7 cellular contexts compared by ENCODE assay signal in the genomic region with DNA sequence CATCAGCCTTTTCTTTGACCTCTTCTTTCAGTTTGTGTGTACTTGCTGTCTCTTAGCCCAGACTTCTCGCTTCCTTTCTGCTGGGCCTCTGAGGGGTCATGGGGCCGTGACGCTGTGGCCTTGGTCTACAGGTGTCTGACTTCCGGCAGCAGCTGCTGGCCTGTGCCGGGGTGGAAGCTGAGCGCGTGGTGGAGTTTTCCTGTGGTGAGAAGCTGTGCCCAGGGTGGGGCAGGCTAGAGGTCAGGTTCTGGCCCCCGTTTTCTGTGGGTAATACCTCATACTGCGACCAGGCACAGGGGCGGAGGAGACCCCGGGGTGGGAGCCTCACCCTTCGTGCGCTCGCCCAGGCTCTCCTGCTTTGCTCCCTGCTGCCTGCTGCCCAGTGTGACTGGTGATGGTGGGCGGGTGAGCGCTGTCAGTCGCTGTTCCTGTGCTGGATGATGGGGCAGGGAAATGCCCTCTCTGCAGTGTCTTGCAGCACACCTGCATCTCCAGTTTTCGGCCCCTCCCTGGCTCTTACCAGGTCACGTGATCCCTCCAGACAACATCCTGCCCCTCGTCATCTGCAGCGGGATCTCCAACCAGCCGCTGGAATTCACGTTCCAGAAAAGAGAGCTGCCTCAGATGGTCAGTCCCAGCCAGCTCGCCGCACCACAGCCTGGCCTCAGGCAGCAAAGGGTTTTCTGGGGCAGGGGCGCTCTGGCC. TPM values are rescaled to one million over a fixed set of nuclear protein-coding genes. Genes with fewer than 3 reads are reported as not detected.
A peak's percentile ranks its signal among the peaks of the same experiment; 100 is the strongest.
DNase-seq lines count a peak whose midpoint lies in the region; ATAC-seq, FAIRE-seq and TF ChIP-seq lines count a peak whose summit lies in the region.
"Not testable (repeated sequence)": the region's sequence is repeated elsewhere in the genome, so short reads cannot be mapped to it uniquely, and the experiment has no call there.

No MANE protein-coding gene starts in this region.

- 93% methylated on average over 20 of the region's 26 CpGs for WGBS in GM12878 (ENCODE audit: insufficient coverage, insufficient replicate concordance, low lambda C conversion rate, missing lambda C conversion rate)

- peak; percentile 63 for DNase-seq in NCI-H510A (lab: John Stamatoyannopoulos, UW)
- DNase-seq in GM12878 (ENCODE audit: low read depth, low spot score), result peak; percentile 49
- DNase-seq in myocyte (ENCODE audit: low read depth), result peak; percentile 33

- intact Hi-C loops in GM12878 (cut with micrococcal nuclease; ENCODE audit: unreplicated experiment), result not testable (repeated sequence)

- H3K9ac ChIP-seq in GM12878 (ENCODE audit: control insufficient read depth, insufficient read depth, low read length), result not testable (repeated sequence)

- not testable (repeated sequence) for H3K79me2 ChIP-seq in GM12878 (ENCODE audit: control insufficient read depth, insufficient read depth, low read length)

- not testable (repeated sequence) for H3K4me3 ChIP-seq in GM12878

- not testable (repeated sequence) for H3K27ac ChIP-seq in GM12878 (ENCODE audit: control insufficient read depth, insufficient read depth)

- H3K9me3 ChIP-seq in GM12878 (replicated peaks; ENCODE audit: control insufficient read depth, insufficient read depth, low read length), result not testable (repeated sequence)

- H3K4me2 ChIP-seq in GM12878 (ENCODE audit: control insufficient read depth, insufficient read depth), result not testable (repeated sequence)

- TF ChIP-seq EP300 in GM12878 (IDR thresholded peaks at IDR 0.05; ENCODE audit: borderline replicate concordance in 1 of 2, control insufficient read depth in 1 of 2, low read depth in 2 of 2, low read length in 2 of 2), result not testable (repeated sequence)

- POLR2A ChIA-PET in GM12878 (lab: Charles Lee), result not testable (repeated sequence)

- not testable (repeated sequence) for H4K20me1 ChIP-seq in GM12878 (ENCODE audit: control insufficient read depth, insufficient read depth)

- H2AFZ ChIP-seq in GM12878 (ENCODE audit: control insufficient read depth, low read depth, low read length), result peak overlapping the region; percentile 23

- H3K36me3 ChIP-seq in GM12878 (ENCODE audit: control insufficient read depth in 2 of 2, insufficient read depth in 2 of 2, low read length in 1 of 2), result not testable (repeated sequence)

- BruUV-seq in GM12878 (replicated peaks; lab: Mats Ljungman, UMichigan), result not testable (repeated sequence)

- not testable (repeated sequence) for TF ChIP-seq POLR2A in GM12878 (IDR thresholded peaks at IDR 0.05; ENCODE audit: low read depth, low read length)

- TF ChIP-seq CTCF in GM12878 (IDR thresholded peaks at IDR 0.05 in 2 of 3, conservative IDR thresholded peaks at IDR 0.05 in 1 of 3; ENCODE audit: control insufficient read depth in 2 of 3, extremely low read depth in 1 of 3, insufficient read depth in 1 of 3, low read depth in 3 of 3, low read length in 3 of 3), result not testable (repeated sequence)

- ATAC-seq in GM18520 (IDR thresholded peaks at IDR 0.05; ENCODE audit: unreplicated experiment) (peak; percentile 68), GM21423 (IDR thresholded peaks at IDR 0.05; ENCODE audit: unreplicated experiment) (peak; percentile 55), HG02571 (IDR thresholded peaks at IDR 0.05; ENCODE audit: unreplicated experiment) (peak; percentile 79), HG03175 (IDR thresholded peaks at IDR 0.05; ENCODE audit: unreplicated experiment) (peak; percentile 92), GM12878 (peak; percentile 98)

- SMC1A ChIA-PET in GM12878 (lab: Charles Lee; ENCODE audit: uncharacterized antibody, unreplicated experiment), result not testable (repeated sequence)

- RAD21 ChIA-PET in GM12878 (lab: Charles Lee; ENCODE audit: unreplicated experiment), result not testable (repeated sequence)

- in situ Hi-C loops in GM12878 (cut with MboI), result not testable (repeated sequence)

- H3K4me1 ChIP-seq in GM12878 (ENCODE audit: control insufficient read depth, insufficient read depth, low read length), result not testable (repeated sequence)

- TF ChIP-seq RAD21 in GM12878 (IDR thresholded peaks at IDR 0.05; ENCODE audit: insufficient read depth, low read depth, low read length), result not testable (repeated sequence)

- CTCF ChIA-PET in GM12878 (lab: Yijun Ruan, JAX), result interaction anchor here (0.6 kb wide), 1 partner anchor 251 kb away, joined by 3 read pairs; no protein-coding TSS in a partner anchor

- not testable (repeated sequence) for FAIRE-seq in GM12878 (lab: Jason Lieb, UNC)

- H3K27me3 ChIP-seq in GM12878 (replicated peaks in 1 of 2; ENCODE audit: control insufficient read depth in 2 of 2, insufficient read depth in 2 of 2, low read length in 1 of 2), result not testable (repeated sequence)

TF ChIP-seq in GM12878, 131 proteins besides CTCF, POLR2A, EP300 and RAD21 (continues in another document):
- TF ChIP-seq TCF12 (IDR thresholded peaks at IDR 0.05; ENCODE audit: low read depth, low read length), result peak; percentile 52; the same call in 1 of the 2 replicates
- peak; percentile 39; the same call in 1 of the 2 replicates for TF ChIP-seq NBN (IDR thresholded peaks at IDR 0.05)
- TF ChIP-seq SPI1 (IDR thresholded peaks at IDR 0.05; ENCODE audit: borderline replicate concordance, insufficient read depth, low read depth, low read length), result peak; percentile 30; the same call in 1 of the 2 replicates
- TF ChIP-seq, protein P1, sequence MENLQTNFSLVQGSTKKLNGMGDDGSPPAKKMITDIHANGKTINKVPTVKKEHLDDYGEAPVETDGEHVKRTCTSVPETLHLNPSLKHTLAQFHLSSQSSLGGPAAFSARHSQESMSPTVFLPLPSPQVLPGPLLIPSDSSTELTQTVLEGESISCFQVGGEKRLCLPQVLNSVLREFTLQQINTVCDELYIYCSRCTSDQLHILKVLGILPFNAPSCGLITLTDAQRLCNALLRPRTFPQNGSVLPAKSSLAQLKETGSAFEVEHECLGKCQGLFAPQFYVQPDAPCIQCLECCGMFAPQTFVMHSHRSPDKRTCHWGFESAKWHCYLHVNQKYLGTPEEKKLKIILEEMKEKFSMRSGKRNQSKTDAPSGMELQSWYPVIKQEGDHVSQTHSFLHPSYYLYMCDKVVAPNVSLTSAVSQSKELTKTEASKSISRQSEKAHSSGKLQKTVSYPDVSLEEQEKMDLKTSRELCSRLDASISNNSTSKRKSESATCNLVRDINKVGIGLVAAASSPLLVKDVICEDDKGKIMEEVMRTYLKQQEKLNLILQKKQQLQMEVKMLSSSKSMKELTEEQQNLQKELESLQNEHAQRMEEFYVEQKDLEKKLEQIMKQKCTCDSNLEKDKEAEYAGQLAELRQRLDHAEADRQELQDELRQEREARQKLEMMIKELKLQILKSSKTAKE (IDR thresholded peaks at IDR 0.05; ENCODE audit: low read depth, poor library complexity, severe bottlenecking), result peak; percentile 25
- TF ChIP-seq, protein P2, sequence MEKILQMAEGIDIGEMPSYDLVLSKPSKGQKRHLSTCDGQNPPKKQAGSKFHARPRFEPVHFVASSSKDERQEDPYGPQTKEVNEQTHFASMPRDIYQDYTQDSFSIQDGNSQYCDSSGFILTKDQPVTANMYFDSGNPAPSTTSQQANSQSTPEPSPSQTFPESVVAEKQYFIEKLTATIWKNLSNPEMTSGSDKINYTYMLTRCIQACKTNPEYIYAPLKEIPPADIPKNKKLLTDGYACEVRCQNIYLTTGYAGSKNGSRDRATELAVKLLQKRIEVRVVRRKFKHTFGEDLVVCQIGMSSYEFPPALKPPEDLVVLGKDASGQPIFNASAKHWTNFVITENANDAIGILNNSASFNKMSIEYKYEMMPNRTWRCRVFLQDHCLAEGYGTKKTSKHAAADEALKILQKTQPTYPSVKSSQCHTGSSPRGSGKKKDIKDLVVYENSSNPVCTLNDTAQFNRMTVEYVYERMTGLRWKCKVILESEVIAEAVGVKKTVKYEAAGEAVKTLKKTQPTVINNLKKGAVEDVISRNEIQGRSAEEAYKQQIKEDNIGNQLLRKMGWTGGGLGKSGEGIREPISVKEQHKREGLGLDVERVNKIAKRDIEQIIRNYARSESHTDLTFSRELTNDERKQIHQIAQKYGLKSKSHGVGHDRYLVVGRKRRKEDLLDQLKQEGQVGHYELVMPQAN (conservative IDR thresholded peaks at IDR 0.05), result peak; percentile 44; the same call in 1 of the 2 replicates
- peak; percentile 61; the same call in 1 of the 2 replicates for TF ChIP-seq GATAD2B (conservative IDR thresholded peaks at IDR 0.05; ENCODE audit: low read depth)
- TF ChIP-seq IKZF1 (conservative IDR thresholded peaks at IDR 0.05), result 0 out of 2 replicates have a peak, but pooled peaks have one; percentile 31
- TF ChIP-seq HDGF (IDR thresholded peaks at IDR 0.05), result peak; percentile 73; the same call in 1 of the 2 replicates

RNA-seq across cellular contexts. Expression of a gene that starts 27.0 kb away (rescaled TPM):
- total RNA-seq in GM12878 (2013; cell fraction: nucleolus; rRNA removed), result 187 and 199 TPM in 2 replicates
- total RNA-seq in GM12878 (2014; rRNA removed), result 42.0 and 53.6 TPM in 2 replicates
- 27.0 and 31.6 TPM in 2 replicates for total RNA-seq in GM12878 (2014; rRNA removed; fragmentation: Illumina TruSeq; extraction: Trizol)
- total RNA-seq in GM12878 (2021), result 79.3 and 94.2 TPM in 2 replicates
- polyA plus RNA-seq in GM12878 (2011; ENCODE audit: low read depth), result 43.4 TPM
- 27.9 and 38.9 TPM in 2 replicates for polyA plus RNA-seq in GM12878 (2011; rRNA removed)
- polyA plus RNA-seq in GM12878 (2011; cell fraction: cytosol; rRNA removed), result 25.3 and 37.5 TPM in 2 replicates
- polyA plus RNA-seq in GM12878 (2011; cell fraction: nucleus; rRNA removed), result 280 and 327 TPM in 2 replicates
- polyA plus RNA-seq in GM12878 (2012), result 46.8 and 56.7 TPM in 2 replicates
- polyA plus RNA-seq in GM12878 (2014; fragmentation: Illumina TruSeq; extraction: Trizol), result 17.8 and 31.9 TPM in 2 replicates
- 1 to 10 TPM; 3.8 to 4.8 TPM for polyA plus RNA-seq in GM12878 (2014; fragmentation: Nextera tagmentation; extraction: Ambion mirVana)
- 58.7 and 66.2 TPM in 2 replicates for polyA plus RNA-seq in GM12878 (2014; rRNA removed)
- polyA plus RNA-seq in GM12878 (2016; fragmentation: Nextera tagmentation; extraction: Ambion mirVana), result 10 to 100 TPM; 56.5 to 62.5 TPM
- polyA minus RNA-seq in GM12878 (2011; rRNA and poly(A)+ RNA removed), result 45.4 and 50.4 TPM in 2 replicates
- 15.4 and 20.2 TPM in 2 replicates for polyA minus RNA-seq in GM12878 (2011; cell fraction: cytosol; rRNA and poly(A)+ RNA removed)
- 86.9 and 156 TPM in 2 replicates for polyA minus RNA-seq in GM12878 (2011; cell fraction: nucleus; rRNA and poly(A)+ RNA removed)
- total RNA-seq in myocyte, result 17.8 and 23.7 TPM in 2 replicates
- 13.3 TPM for polyA plus RNA-seq in myocyte (2012)
